26 cellular contexts compared by ENCODE assay signal in the genomic region with DNA sequence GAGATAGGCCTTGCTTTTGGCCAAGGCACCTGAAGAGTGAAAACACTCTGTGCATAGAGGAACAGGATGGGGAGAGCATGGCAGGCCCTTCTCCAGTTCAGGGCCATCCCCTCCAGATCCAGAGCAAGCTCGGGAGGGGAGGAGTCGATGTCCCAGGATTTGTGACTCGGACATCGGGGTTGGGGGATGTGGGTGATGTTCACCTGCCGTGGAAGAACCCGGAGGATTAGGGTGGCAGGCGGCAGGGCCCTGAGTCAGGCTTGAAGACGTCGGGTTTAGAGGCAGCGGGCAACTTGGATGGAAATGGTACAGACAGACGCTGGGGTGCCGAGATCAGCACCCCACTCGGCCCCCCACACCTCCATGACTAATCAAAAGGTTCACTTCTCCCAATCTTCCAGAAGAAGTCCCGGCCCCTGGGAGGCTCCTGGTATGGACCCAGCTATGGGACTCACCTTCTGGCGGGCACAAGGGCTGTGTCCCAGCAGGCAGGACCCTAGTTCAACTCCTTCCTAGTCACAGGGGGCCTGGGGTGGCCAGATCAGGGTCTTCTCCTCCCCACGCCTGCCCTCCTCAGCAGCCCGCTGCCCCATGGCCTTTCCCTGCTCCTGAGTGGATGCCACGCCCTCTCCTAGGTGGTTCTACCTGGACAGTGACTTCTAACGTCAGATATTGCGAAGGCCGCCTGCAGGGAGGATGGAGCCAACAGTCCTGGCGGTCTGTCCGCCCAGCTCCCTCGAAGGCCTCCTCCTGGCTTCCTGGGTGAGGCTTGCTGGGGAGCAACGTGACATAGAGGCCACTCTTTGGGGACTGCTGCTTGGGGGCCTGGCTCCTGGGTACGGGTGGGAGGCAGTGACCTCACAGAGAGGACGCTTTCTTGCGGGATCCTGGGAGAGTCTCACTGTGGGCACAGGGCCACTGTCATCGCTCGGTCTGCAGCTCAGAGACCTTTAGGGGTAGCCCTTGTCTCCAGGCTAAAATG.
"Had no signal": no experiment of that assay in that cellular context is flagged by ENCODE, and none has a peak within 500 bp of the region (broad histone marks: within the 10 kb centered on the region; RNA-seq: fewer than 3 reads in every experiment).

No MANE protein-coding gene starts in this region.

- H3K9me3 ChIP-seq: left lung, lower lobe of right lung, ovary, right atrium auricular region, right lobe of liver, suprapubic skin, thoracic aorta, tibial artery, uterus had no signal

- FAIRE-seq: keratinocyte had no signal

- H3K4me3 ChIP-seq: left lung, lower lobe of right lung, ovary, right atrium auricular region, right lobe of liver, smooth muscle cell, suprapubic skin, thoracic aorta, tibial artery, uterus had no signal

- H3K27ac Mint-ChIP-seq: nephron; progenitor cell of endocrine pancreas; stimulated activated effector memory CD8-positive, alpha-beta T cell treated with anti-CD3 and anti-CD28 coated beads, Interleukin-12 subunit alpha, Interleukin-12 subunit beta, amount 100 ng/mL, for 72 hours; stimulated activated naive CD8-positive, alpha-beta T cell treated with anti-CD3 and anti-CD28 coated beads, Interleukin-15, Interleukin-2, amounts not matched to agents 100 ng/mL and 50 ng/mL, for 24 hours had no signal

- H3K4me1 Mint-ChIP-seq: nephron; stimulated activated effector memory CD8-positive, alpha-beta T cell treated with anti-CD3 and anti-CD28 coated beads, Interleukin-12 subunit alpha, Interleukin-12 subunit beta, amount 100 ng/mL, for 72 hours had no signal

- H3K4me1 ChIP-seq: left lung, lower lobe of right lung, suprapubic skin, tibial artery, uterus had no signal

- H3K4me3 Mint-ChIP-seq: naive thymus-derived CD8-positive, alpha-beta T cell; nephron; stimulated activated effector memory CD8-positive, alpha-beta T cell treated with anti-CD3 and anti-CD28 coated beads, Interleukin-12 subunit alpha, Interleukin-12 subunit beta, amount 100 ng/mL, for 72 hours; stimulated activated naive CD8-positive, alpha-beta T cell treated with anti-CD3 and anti-CD28 coated beads, Interleukin-15, Interleukin-2, amounts not matched to agents 100 ng/mL and 50 ng/mL, for 24 hours had no signal

- H3K27me3 ChIP-seq: ovary, right atrium auricular region, right lobe of liver, uterus had no signal

- H3K4me2 ChIP-seq: smooth muscle cell had no signal

- H3K36me3 ChIP-seq: left lung, lower lobe of right lung, ovary, right atrium auricular region, right lobe of liver, suprapubic skin, thoracic aorta, tibial artery, uterus had no signal

- H3K36me3 Mint-ChIP-seq: naive thymus-derived CD8-positive, alpha-beta T cell; stimulated activated effector memory CD8-positive, alpha-beta T cell treated with anti-CD3 and anti-CD28 coated beads, Interleukin-12 subunit alpha, Interleukin-12 subunit beta, amount 100 ng/mL, for 72 hours had no signal

- DNase-seq: hippocampal formation; left colon; left lung; lower lobe of right lung; mammary epithelial cell; mesenchymal stem cell; naive thymus-derived CD8-positive, alpha-beta T cell; nucleus accumbens; right lobe of liver; stimulated activated CD4-positive, alpha-beta T cell treated with anti-CD3 and anti-CD28 coated beads, Interleukin-12 subunit alpha, Interleukin-12 subunit beta, amount 100 ng/mL, for 4 hours; stimulated activated CD4-positive, alpha-beta T cell treated with anti-CD3 and anti-CD28 coated beads, Interleukin-15, amount 100 ng/mL, for 24 hours; stimulated activated CD4-positive, alpha-beta T cell treated with anti-CD3 and anti-CD28 coated beads, Interleukin-4, amount 100 ng/mL, for 24 hours; stimulated activated naive CD4-positive, alpha-beta T cell; tibial artery; trophoblast cell; uterus had no signal

- H3K9me3 Mint-ChIP-seq: nephron; stimulated activated naive CD8-positive, alpha-beta T cell treated with anti-CD3 and anti-CD28 coated beads, Interleukin-15, Interleukin-2, amounts not matched to agents 100 ng/mL and 50 ng/mL, for 24 hours had no signal

- H3K27ac ChIP-seq: left lung, lower lobe of right lung, ovary, right atrium auricular region, right lobe of liver, suprapubic skin, thoracic aorta, tibial artery, uterus had no signal
